Comparison of ENCODE assay signal across 26 cellular contexts in the genomic region with DNA sequence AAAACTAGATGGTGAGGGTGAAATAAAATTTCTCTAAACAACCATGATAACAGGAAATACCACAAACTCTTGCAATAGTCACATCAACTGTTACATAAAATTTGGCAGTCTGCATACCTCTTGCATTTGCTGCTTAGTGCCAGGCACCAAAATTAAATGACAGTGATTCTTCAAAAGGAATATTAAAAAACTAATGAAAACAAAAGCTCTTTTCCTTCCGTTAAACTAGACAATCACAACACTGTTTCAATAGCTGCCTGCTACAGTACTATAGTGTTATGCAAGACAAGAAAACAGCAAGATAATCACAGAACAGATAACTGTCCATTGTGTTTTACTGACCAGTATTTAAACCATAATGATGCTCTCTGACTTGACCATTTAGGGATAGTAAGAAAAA.
DNase-seq lines count a peak whose midpoint lies in the region; ATAC-seq, FAIRE-seq and TF ChIP-seq lines count a peak whose summit lies in the region.
"Had no signal": no experiment of that assay in that cellular context is flagged by ENCODE, and none has a peak within 500 bp of the region (broad histone marks: within the 10 kb centered on the region; RNA-seq: fewer than 3 reads in every experiment).

No MANE protein-coding gene starts in this region.

- no peak overlapping the region for H3K9ac ChIP-seq in SK-N-SH
- H3K9ac ChIP-seq: BLaER1 treated with 17β-estradiol and CSF1 and Interleukin-3, amounts not matched to agents 10 nM and 100 nM had no signal

- no peaks in the 10 kb centered on the region for H3K9me3 ChIP-seq in SK-N-SH
- H3K9me3 ChIP-seq: mucosa of descending colon had no signal

- no peak overlapping the region for H2AFZ ChIP-seq in SK-N-SH (ENCODE audit: low read depth)

- TF ChIP-seq RAD21 in SK-N-SH (IDR thresholded peaks at IDR 0.05; ENCODE audit: low read length) = no peak

- no peak for TF ChIP-seq EP300 in SK-N-SH (IDR thresholded peaks at IDR 0.05; ENCODE audit: borderline replicate concordance in 1 of 2, low read depth in 1 of 2, low read length in 1 of 2)

- ATAC-seq in SK-N-SH treated with all-trans-retinoic acid at 6 μM for 48 hours = peak; percentile 32; the same call in 2 of the 3 replicates
- ATAC-seq in left lobe of liver = peak; percentile 30
- no peak for ATAC-seq in HG02970 (IDR thresholded peaks at IDR 0.05; ENCODE audit: low FRiP score, unreplicated experiment)
- ATAC-seq: activated CD8-positive, alpha-beta memory T cell treated with anti-CD3 and anti-CD28 coated beads, Interleukin-2, amount 10 ng/mL, durations not matched to agents 7 days and 5 days; activated T-helper 17 cell treated with anti-CD3 and anti-CD28 coated beads, Interleukin-2, amount 50 U/mL, for 72 hours; esophagus mucosa; left ventricle myocardium superior; mucosa of descending colon; PC-3; stimulated activated naive CD8-positive, alpha-beta T cell treated with anti-CD3 and anti-CD28 coated beads, Interleukin-15, amount 100 ng/mL, for 72 hours had no signal

- FAIRE-seq in D721Med (lab: Jason Lieb, UNC) = no peak
- FAIRE-seq: bronchial epithelial cell had no signal

- CTCF ChIA-PET in SK-N-SH (lab: Yijun Ruan, JAX) = interaction anchor here (1.2 kb wide), 1 partner anchor 8 kb away, joined by 3 read pairs; no protein-coding TSS in a partner anchor

- peaks cover 9% of the 10 kb centered on the region for H3F3A ChIP-seq in SK-N-SH (replicated peaks; ENCODE audit: insufficient read depth)

- POLR2A ChIA-PET in SK-N-SH (lab: Yijun Ruan, JAX) = no interaction called here

- H3K4me3 ChIP-seq in SK-N-SH (ENCODE audit: low read depth in 2 of 2, low read length in 1 of 2) = no peak overlapping the region
- H3K4me3 ChIP-seq: BLaER1 treated with 17β-estradiol and CSF1 and Interleukin-3, amounts not matched to agents 10 nM and 100 nM; mucosa of descending colon had no signal

- DNase-seq in SK-N-SH (no peak), dermis microvascular lymphatic vessel endothelial cell (ENCODE audit: low read depth in 2 of 2) (peak; percentile 38 to 55), left lobe of liver (ENCODE audit: low spot score) (no peak), mucosa of gallbladder (ENCODE audit: low spot score) (no peak), D721Med (ENCODE audit: insufficient read length, low spot score) (no peak)
- DNase-seq: activated CD4-positive, alpha-beta T cell treated with anti-CD3 and anti-CD28 coated beads, Interleukin-2, amount 10 ng/mL, durations not matched to agents 24 days and 14 days; activated CD8-positive, alpha-beta memory T cell treated with anti-CD3 and anti-CD28 coated beads, Interleukin-2, amount 10 ng/mL, durations not matched to agents 7 days and 5 days; activated naive CD8-positive, alpha-beta T cell treated with anti-CD3 and anti-CD28 coated beads, Interleukin-2, amount 10 ng/mL, durations not matched to agents 7 days and 5 days; effector CD8-positive, alpha-beta T cell; left ventricle myocardium superior; mucosa of descending colon; NCI-H187 treated with DMSO at 0.1 percent for 48 hours; NCI-H2227 treated with DMSO at 0.1 percent for 48 hours; PC-3; SHP77 treated with DMSO at 0.1 percent for 48 hours; stimulated activated CD4-positive, alpha-beta T cell treated with anti-CD3 and anti-CD28 coated beads, Interleukin-4, amount 100 ng/mL, for 4 hours; stimulated activated naive CD8-positive, alpha-beta T cell treated with anti-CD3 and anti-CD28 coated beads, Interleukin-15, amount 100 ng/mL, for 72 hours; T-helper 1 cell had no signal

- no peaks in the 10 kb centered on the region for H3K27me3 ChIP-seq in SK-N-SH (ENCODE audit: insufficient read depth)
- H3K27me3 ChIP-seq: BLaER1 treated with 17β-estradiol and CSF1 and Interleukin-3, amounts not matched to agents 10 nM and 100 nM had no signal

- no peaks in the 10 kb centered on the region for H3K36me3 ChIP-seq in SK-N-SH (replicated peaks in 1 of 2; ENCODE audit: control insufficient read depth in 1 of 2, insufficient read depth in 2 of 2, low read length in 1 of 2)
- H3K36me3 ChIP-seq: BLaER1 treated with 17β-estradiol and CSF1 and Interleukin-3, amounts not matched to agents 10 nM and 100 nM had no signal

- peaks cover 3 to 6% of the 10 kb centered on the region in 2 experiments; a peak in 3 of 4 replicates for H3K4me1 ChIP-seq in SK-N-SH (ENCODE audit: control insufficient read depth in 1 of 2, insufficient read depth in 2 of 2, low read depth in 1 of 2, low read length in 1 of 2)

- no peak overlapping the region for H3K4me2 ChIP-seq in SK-N-SH
- H3K4me2 ChIP-seq: BLaER1 treated with 17β-estradiol and CSF1 and Interleukin-3, amounts not matched to agents 10 nM and 100 nM had no signal

- whole genome bisulfite sequencing in SK-N-SH (ENCODE audit: low lambda C conversion rate) = 44% methylated on average over 1 of the region's 1 CpG

- no peak for TF ChIP-seq CTCF in SK-N-SH (IDR thresholded peaks at IDR 0.05)
- no peak for TF ChIP-seq CTCF in D721Med (IDR thresholded peaks at IDR 0.05; ENCODE audit: insufficient read depth, missing control alignments)

- no peaks in the 10 kb centered on the region for H3K9me2 ChIP-seq in SK-N-SH

- no peaks in the 10 kb centered on the region for H3K79me2 ChIP-seq in SK-N-SH (ENCODE audit: insufficient read depth)

- H3K27ac ChIP-seq in SK-N-SH (ENCODE audit: low read depth in 2 of 2, low read length in 1 of 2) (peak overlapping the region in 1 of 2 experiments; percentile 53; a peak in 2 of 4 replicates), temporal lobe (ENCODE audit: low read depth, low read length) (peak overlapping the region; percentile 92)
- H3K27ac ChIP-seq: 22Rv1; BLaER1 treated with 17β-estradiol and CSF1 and Interleukin-3, amounts not matched to agents 10 nM and 100 nM had no signal

- H4K20me1 ChIP-seq in SK-N-SH (ENCODE audit: insufficient read depth) = no peaks in the 10 kb centered on the region

TF ChIP-seq in SK-N-SH treated with all-trans-retinoic acid at 6 μM for 48 hours, 23 proteins besides CTCF, POLR2A, EP300 and RAD21 (continues in another document):
- TF ChIP-seq TCF4 (CRISPR knock-in tag; IDR thresholded peaks at IDR 0.05; ENCODE audit: borderline replicate concordance) = no peak
- TF ChIP-seq CSDC2 (CRISPR knock-in tag; IDR thresholded peaks at IDR 0.05) = no peak
- TF ChIP-seq SNAI2 (CRISPR knock-in tag; IDR thresholded peaks at IDR 0.05) = no peak
- TF ChIP-seq, protein P1, sequence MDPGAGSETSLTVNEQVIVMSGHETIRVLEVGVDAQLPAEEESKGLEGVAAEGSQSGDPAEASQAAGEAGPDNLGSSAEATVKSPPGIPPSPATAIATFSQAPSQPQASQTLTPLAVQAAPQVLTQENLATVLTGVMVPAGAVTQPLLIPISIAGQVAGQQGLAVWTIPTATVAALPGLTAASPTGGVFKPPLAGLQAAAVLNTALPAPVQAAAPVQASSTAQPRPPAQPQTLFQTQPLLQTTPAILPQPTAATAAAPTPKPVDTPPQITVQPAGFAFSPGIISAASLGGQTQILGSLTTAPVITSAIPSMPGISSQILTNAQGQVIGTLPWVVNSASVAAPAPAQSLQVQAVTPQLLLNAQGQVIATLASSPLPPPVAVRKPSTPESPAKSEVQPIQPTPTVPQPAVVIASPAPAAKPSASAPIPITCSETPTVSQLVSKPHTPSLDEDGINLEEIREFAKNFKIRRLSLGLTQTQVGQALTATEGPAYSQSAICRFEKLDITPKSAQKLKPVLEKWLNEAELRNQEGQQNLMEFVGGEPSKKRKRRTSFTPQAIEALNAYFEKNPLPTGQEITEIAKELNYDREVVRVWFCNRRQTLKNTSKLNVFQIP (CRISPR knock-in tag; IDR thresholded peaks at IDR 0.05; ENCODE audit: borderline replicate concordance, low read depth) = no peak
- TF ChIP-seq PPARA (CRISPR knock-in tag; IDR thresholded peaks at IDR 0.05; ENCODE audit: borderline replicate concordance) = no peak
- TF ChIP-seq GLIS3 (CRISPR knock-in tag; IDR thresholded peaks at IDR 0.05) = no peak
- no peak for TF ChIP-seq ZNF565 (CRISPR knock-in tag; conservative IDR thresholded peaks at IDR 0.05; ENCODE audit: low read depth)

TF ChIP-seq in SK-N-SH, 30 proteins besides CTCF, POLR2A, EP300 and RAD21 (continues in another document):
- no peak for TF ChIP-seq RCOR1 (IDR thresholded peaks at IDR 0.05; ENCODE audit: low read length)
- no peak for TF ChIP-seq RFX5 (IDR thresholded peaks at IDR 0.05; ENCODE audit: low read length)
- no peak for TF ChIP-seq GATA2 (CRISPR knock-in tag; IDR thresholded peaks at IDR 0.05)
- TF ChIP-seq, protein P2, sequence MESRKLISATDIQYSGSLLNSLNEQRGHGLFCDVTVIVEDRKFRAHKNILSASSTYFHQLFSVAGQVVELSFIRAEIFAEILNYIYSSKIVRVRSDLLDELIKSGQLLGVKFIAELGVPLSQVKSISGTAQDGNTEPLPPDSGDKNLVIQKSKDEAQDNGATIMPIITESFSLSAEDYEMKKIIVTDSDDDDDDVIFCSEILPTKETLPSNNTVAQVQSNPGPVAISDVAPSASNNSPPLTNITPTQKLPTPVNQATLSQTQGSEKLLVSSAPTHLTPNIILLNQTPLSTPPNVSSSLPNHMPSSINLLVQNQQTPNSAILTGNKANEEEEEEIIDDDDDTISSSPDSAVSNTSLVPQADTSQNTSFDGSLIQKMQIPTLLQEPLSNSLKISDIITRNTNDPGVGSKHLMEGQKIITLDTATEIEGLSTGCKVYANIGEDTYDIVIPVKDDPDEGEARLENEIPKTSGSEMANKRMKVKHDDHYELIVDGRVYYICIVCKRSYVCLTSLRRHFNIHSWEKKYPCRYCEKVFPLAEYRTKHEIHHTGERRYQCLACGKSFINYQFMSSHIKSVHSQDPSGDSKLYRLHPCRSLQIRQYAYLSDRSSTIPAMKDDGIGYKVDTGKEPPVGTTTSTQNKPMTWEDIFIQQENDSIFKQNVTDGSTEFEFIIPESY (IDR thresholded peaks at IDR 0.05; ENCODE audit: borderline replicate concordance, low read depth) = no peak
- TF ChIP-seq FOSL2 (IDR thresholded peaks at IDR 0.05; ENCODE audit: borderline replicate concordance, low read depth) = no peak
- no peak for TF ChIP-seq NFIC (IDR thresholded peaks at IDR 0.05; ENCODE audit: borderline replicate concordance)
- TF ChIP-seq EZH2phosphoT487 (IDR thresholded peaks at IDR 0.05; ENCODE audit: borderline replicate concordance, low read depth) = no peak
- TF ChIP-seq, protein P3, sequence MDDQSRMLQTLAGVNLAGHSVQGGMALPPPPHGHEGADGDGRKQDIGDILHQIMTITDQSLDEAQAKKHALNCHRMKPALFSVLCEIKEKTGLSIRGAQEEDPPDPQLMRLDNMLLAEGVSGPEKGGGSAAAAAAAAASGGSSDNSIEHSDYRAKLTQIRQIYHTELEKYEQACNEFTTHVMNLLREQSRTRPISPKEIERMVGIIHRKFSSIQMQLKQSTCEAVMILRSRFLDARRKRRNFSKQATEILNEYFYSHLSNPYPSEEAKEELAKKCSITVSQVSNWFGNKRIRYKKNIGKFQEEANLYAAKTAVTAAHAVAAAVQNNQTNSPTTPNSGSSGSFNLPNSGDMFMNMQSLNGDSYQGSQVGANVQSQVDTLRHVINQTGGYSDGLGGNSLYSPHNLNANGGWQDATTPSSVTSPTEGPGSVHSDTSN (IDR thresholded peaks at IDR 0.05) = no peak
- no peak for TF ChIP-seq TCF12 (IDR thresholded peaks at IDR 0.05)

Comparison
In these comparisons a context has a peak if more than half of its experiments do, and no peak if none do; other contexts are left out.
1. DNase-seq: peak in dermis microvascular lymphatic vessel endothelial cell (2 of 2); none in SK-N-SH (single experiment), left lobe of liver (single experiment), mucosa of gallbladder (single experiment) and D721Med (single experiment).